Comparison of ENCODE assay signal across 12 cellular contexts in the genomic region with DNA sequence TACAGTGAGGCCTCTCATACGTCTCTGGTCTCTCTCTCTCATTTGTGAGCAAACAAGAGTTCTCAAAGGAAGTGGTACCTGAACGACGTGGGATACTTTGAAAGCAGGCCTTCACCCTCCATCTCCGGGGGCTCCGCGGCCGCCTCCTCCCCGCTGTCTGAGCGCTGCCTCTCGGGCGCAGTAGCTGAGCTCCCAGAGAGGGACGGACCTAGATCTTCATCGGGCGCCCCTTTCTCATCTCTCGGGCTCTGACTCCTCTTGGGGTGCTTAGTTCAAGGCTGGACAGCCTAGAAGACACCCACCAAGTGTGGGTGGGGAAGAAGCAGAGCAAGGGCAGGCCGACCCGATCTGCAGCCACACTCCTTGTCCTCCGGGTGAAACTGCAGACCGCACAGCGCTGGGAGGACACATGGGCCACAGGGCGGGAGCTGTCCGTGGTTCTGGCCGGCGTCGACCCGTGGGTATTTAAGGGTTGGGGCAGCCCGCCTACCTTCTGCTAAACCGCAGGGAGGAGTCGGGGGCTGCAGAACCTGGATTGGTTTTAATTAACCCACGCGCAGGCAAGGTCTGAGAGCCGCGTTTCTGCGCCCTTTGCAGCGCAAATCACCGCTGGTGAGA.
A peak's percentile ranks its signal among the peaks of the same experiment; 100 is the strongest.
DNase-seq lines count a peak whose midpoint lies in the region; ATAC-seq and TF ChIP-seq lines count a peak whose summit lies in the region.
"Had no signal": no experiment of that assay in that cellular context is flagged by ENCODE, and none has a peak within 500 bp of the region (broad histone marks: within the 10 kb centered on the region; RNA-seq: fewer than 3 reads in every experiment).

No MANE protein-coding gene starts in this region.

- H3K36me3 ChIP-seq in body of pancreas (replicated peaks in 1 of 2; ENCODE audit: insufficient read depth in 1 of 2, low read depth in 2 of 2): no peaks in the 10 kb centered on the region

- H3K4me3 ChIP-seq in body of pancreas: no peak overlapping the region

- H3K27ac ChIP-seq in body of pancreas: no peak overlapping the region

- H3K9me3 Mint-ChIP-seq in activated naive CD4-positive, alpha-beta T cell treated with anti-CD3 and anti-CD28 coated beads, Interleukin-2, amount 10 ng/mL, durations not matched to agents 7 days and 5 days: no peaks in the 10 kb centered on the region
- H3K9me3 Mint-ChIP-seq in type B pancreatic cell: no peaks in the 10 kb centered on the region

- 6 to 8% methylated on average over 23 to 36 of the region's 36 CpGs for WGBS in body of pancreas, 2 donors

- intact Hi-C loops in body of pancreas (cut with DNase I): no loop called here

- TF ChIP-seq POLR2A in body of pancreas (IDR thresholded peaks at IDR 0.05): no peak

- H3K27me3 Mint-ChIP-seq in activated naive CD4-positive, alpha-beta T cell treated with anti-CD3 and anti-CD28 coated beads, Interleukin-2, amount 10 ng/mL, durations not matched to agents 7 days and 5 days: peaks cover 20% of the 10 kb centered on the region
- H3K27me3 Mint-ChIP-seq in type B pancreatic cell (peaks cover 59% of the 10 kb centered on the region), T-helper 17 cell (peaks cover 9% of the 10 kb centered on the region)

- no peaks in the 10 kb centered on the region for H3K9me3 ChIP-seq in body of pancreas
- H3K9me3 ChIP-seq in T-helper 17 cell (ENCODE audit: control insufficient read depth, low read length, poor library complexity, severe bottlenecking): no peaks in the 10 kb centered on the region

- no peaks in the 10 kb centered on the region for H3K4me1 ChIP-seq in body of pancreas

- no peaks in the 10 kb centered on the region for H3K36me3 Mint-ChIP-seq in activated naive CD4-positive, alpha-beta T cell treated with anti-CD3 and anti-CD28 coated beads, Interleukin-2, amount 10 ng/mL, durations not matched to agents 7 days and 5 days
- H3K36me3 Mint-ChIP-seq in type B pancreatic cell (no peaks in the 10 kb centered on the region), T-helper 17 cell (ENCODE audit: low read depth) (no peaks in the 10 kb centered on the region)

- H3K4me3 Mint-ChIP-seq in activated naive CD4-positive, alpha-beta T cell treated with anti-CD3 and anti-CD28 coated beads, Interleukin-2, amount 10 ng/mL, durations not matched to agents 7 days and 5 days: no peak overlapping the region
- H3K4me3 Mint-ChIP-seq in type B pancreatic cell: no peak overlapping the region
- no peak overlapping the region for H3K4me3 Mint-ChIP-seq in T-helper 17 cell
- H3K4me3 Mint-ChIP-seq: B cell; central memory CD8-positive, alpha-beta T cell; naive thymus-derived CD8-positive, alpha-beta T cell had no signal

- TF ChIP-seq CTCF in body of pancreas (IDR thresholded peaks at IDR 0.05): no peak
- no peak for TF ChIP-seq CTCF in type B pancreatic cell (conservative IDR thresholded peaks at IDR 0.05)

- H3K4me1 Mint-ChIP-seq in activated naive CD4-positive, alpha-beta T cell treated with anti-CD3 and anti-CD28 coated beads, Interleukin-2, amount 10 ng/mL, durations not matched to agents 7 days and 5 days: no peaks in the 10 kb centered on the region
- H3K4me1 Mint-ChIP-seq in type B pancreatic cell (ENCODE audit: unreplicated experiment) (no peaks in the 10 kb centered on the region), T-helper 17 cell (no peaks in the 10 kb centered on the region)
- H3K4me1 Mint-ChIP-seq: B cell; central memory CD8-positive, alpha-beta T cell; naive thymus-derived CD8-positive, alpha-beta T cell had no signal

- peak; percentile 28 for DNase-seq in activated naive CD4-positive, alpha-beta T cell treated with anti-CD3 and anti-CD28 coated beads, Interleukin-2, amount 10 ng/mL, durations not matched to agents 7 days and 5 days
- DNase-seq in activated naive CD4-positive, alpha-beta T cell treated with anti-CD3 and anti-CD28 coated beads, Interleukin-2, amount 50 U/mL, for 16 hours: no peak
- peak; percentile 8 to 40 (median 16) for DNase-seq in body of pancreas
- peak; percentile 96 for DNase-seq in islet precursor cell
- peak; percentile 79 for DNase-seq in type B pancreatic cell (ENCODE audit: extremely low spot score, unreplicated experiment)
- DNase-seq in T-helper 17 cell: no peak
- DNase-seq: naive thymus-derived CD8-positive, alpha-beta T cell; stimulated activated naive CD4-positive, alpha-beta T cell had no signal

- CTCF ChIA-PET in activated naive CD4-positive, alpha-beta T cell treated with anti-CD3 and anti-CD28 coated beads, Interleukin-2, amount 10 ng/mL, durations not matched to agents 7 days and 5 days (lab: Charles Lee): no interaction called here

- H3K27me3 ChIP-seq in body of pancreas: no peaks in the 10 kb centered on the region

- ATAC-seq in body of pancreas: no peak
- no peak for ATAC-seq in T-helper 17 cell
- ATAC-seq in HG03045 (IDR thresholded peaks at IDR 0.05; ENCODE audit: unreplicated experiment): no peak
- no peak for ATAC-seq in HG02763 (IDR thresholded peaks at IDR 0.05; ENCODE audit: unreplicated experiment)
- ATAC-seq: naive thymus-derived CD8-positive, alpha-beta T cell had no signal

- H3K27ac Mint-ChIP-seq in activated naive CD4-positive, alpha-beta T cell treated with anti-CD3 and anti-CD28 coated beads, Interleukin-2, amount 10 ng/mL, durations not matched to agents 7 days and 5 days: no peak overlapping the region
- H3K27ac Mint-ChIP-seq in type B pancreatic cell: no peak overlapping the region
- H3K27ac Mint-ChIP-seq in T-helper 17 cell: no peak overlapping the region
- H3K27ac Mint-ChIP-seq: B cell had no signal

Comparison
In these comparisons a context has a peak if more than half of its experiments do, and no peak if none do; other contexts are left out.
1. DNase-seq: peak in activated naive CD4-positive, alpha-beta T cell treated with anti-CD3 and anti-CD28 coated beads, Interleukin-2, amount 10 ng/mL, durations not matched to agents 7 days and 5 days (single experiment), body of pancreas (4 of 4), islet precursor cell (single experiment) and type B pancreatic cell (single experiment); none in activated naive CD4-positive, alpha-beta T cell treated with anti-CD3 and anti-CD28 coated beads, Interleukin-2, amount 50 U/mL, for 16 hours (single experiment) and T-helper 17 cell (0 of 3).